ENCODE assay signal across 29 cellular contexts in the genomic region with DNA sequence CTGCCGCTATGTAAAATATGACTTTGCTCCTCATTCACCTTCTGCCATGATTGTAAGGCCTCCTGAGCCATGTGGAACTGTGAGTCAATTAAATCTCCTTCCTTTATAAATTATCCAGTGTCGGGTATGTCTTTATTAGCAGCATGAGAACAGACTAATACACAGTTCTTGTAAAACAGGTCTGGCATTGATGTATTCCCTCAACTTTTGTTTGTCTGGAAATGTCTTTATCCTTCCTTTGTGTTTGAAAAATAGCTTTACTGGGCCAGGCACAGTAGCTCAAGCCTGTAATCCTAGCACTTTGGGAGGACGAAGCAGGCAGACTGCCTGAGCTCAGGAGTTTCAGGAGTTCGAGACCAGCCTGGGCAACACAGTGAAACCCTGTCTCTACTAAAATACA.
"Had no signal": no experiment of that assay in that cellular context is flagged by ENCODE, and none has a peak within 500 bp of the region (broad histone marks: within the 10 kb centered on the region; RNA-seq: fewer than 3 reads in every experiment).

No MANE protein-coding gene starts in this region.

- DNase-seq: colonic mucosa; cortex of kidney; dermis blood vessel endothelial cell; dorsolateral prefrontal cortex; effector CD4-positive, alpha-beta T cell; effector CD8-positive, alpha-beta T cell; effector memory CD4-positive, alpha-beta T cell; effector memory CD8-positive, alpha-beta T cell; endodermal cell; erythroblast; esophagus squamous epithelium; foreskin fibroblast; foreskin keratinocyte; foreskin melanocyte; gastrocnemius medialis; glutamatergic neuron; head of caudate nucleus; heart left ventricle; heart right ventricle had no signal

- H3K27ac Mint-ChIP-seq: dendritic cell treated with granulocyte-macrophage colony-stimulating factor and Interleukin-4, amounts not matched to agents 40 ng/mL and 50 ng/mL, for 4 days; endodermal cell had no signal

- H3K27ac ChIP-seq: colonic mucosa, coronary artery, dorsolateral prefrontal cortex, epithelial cell of prostate, esophagus muscularis mucosa, foreskin keratinocyte, gastrocnemius medialis, gastroesophageal sphincter, heart left ventricle, heart right ventricle, hepatocyte had no signal

- H3K36me3 ChIP-seq: colonic mucosa, esophagus muscularis mucosa, gastrocnemius medialis, gastroesophageal sphincter, heart left ventricle, heart right ventricle had no signal

- H3K27me3 Mint-ChIP-seq: dendritic cell treated with granulocyte-macrophage colony-stimulating factor and Interleukin-4, amounts not matched to agents 40 ng/mL and 50 ng/mL, for 4 days; effector memory CD8-positive, alpha-beta T cell had no signal

- H3K4me3 Mint-ChIP-seq: dendritic cell treated with granulocyte-macrophage colony-stimulating factor and Interleukin-4, amounts not matched to agents 40 ng/mL and 50 ng/mL, for 4 days; endodermal cell had no signal

- H3K27me3 ChIP-seq: colonic mucosa, dorsolateral prefrontal cortex, esophagus muscularis mucosa, esophagus squamous epithelium, foreskin keratinocyte, gastrocnemius medialis, gastroesophageal sphincter, heart left ventricle, heart right ventricle, hepatocyte had no signal

- H3K4me1 Mint-ChIP-seq: endodermal cell had no signal

- FAIRE-seq: colon, endometrium, endothelial cell of umbilical vein, frontal cortex had no signal

- H3K4me1 ChIP-seq: colonic mucosa, esophagus muscularis mucosa, foreskin keratinocyte, gastrocnemius medialis, gastroesophageal sphincter, heart left ventricle, heart right ventricle had no signal

- H3K4me3 ChIP-seq: colonic mucosa, coronary artery, dorsolateral prefrontal cortex, esophagus muscularis mucosa, esophagus squamous epithelium, gastrocnemius medialis, gastroesophageal sphincter, heart left ventricle, heart right ventricle, hepatocyte had no signal

- H3K9me3 ChIP-seq: colonic mucosa, esophagus muscularis mucosa, esophagus squamous epithelium, gastrocnemius medialis, gastroesophageal sphincter had no signal

- H3K4me2 ChIP-seq: hepatocyte had no signal

- ATAC-seq: effector memory CD8-positive, alpha-beta T cell; foreskin keratinocyte; gastrocnemius medialis; gastroesophageal sphincter; heart left ventricle; heart right ventricle had no signal
